In the genomic region with DNA sequence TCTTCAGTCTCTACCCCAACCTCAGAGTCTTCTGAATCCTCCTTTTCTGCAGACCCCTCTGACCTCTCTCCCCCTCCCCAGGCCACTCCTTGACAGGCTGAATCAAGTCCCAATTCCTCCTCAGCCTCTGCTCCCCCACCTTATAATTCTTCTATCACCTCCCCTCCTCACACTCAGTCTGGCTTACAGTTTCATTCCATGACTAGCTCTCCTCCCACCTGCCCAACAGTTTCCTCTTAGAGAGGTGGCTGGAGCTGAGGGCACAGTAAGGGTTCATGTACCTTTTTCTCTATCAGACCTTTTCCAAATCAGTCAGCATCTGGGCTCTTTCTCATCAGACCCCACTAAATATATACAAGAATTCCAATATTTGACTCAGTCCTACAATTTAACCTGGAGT, we compare ENCODE assay signal across 25 cellular contexts. TPM values are rescaled to one million over a fixed set of nuclear protein-coding genes. Genes with fewer than 3 reads are reported as not detected.
"Had no signal": no experiment of that assay in that cellular context is flagged by ENCODE, and none has a peak within 500 bp of the region (broad histone marks: within the 10 kb centered on the region; RNA-seq: fewer than 3 reads in every experiment).

No MANE protein-coding gene starts in this region.

- H3K4me1 ChIP-seq: breast epithelium had no signal

- H3K4me3 ChIP-seq: adrenal gland, breast epithelium had no signal

- H3K36me3 ChIP-seq: adrenal gland, breast epithelium had no signal

- FAIRE-seq: TTC549 had no signal

- DNase-seq: activated CD4-positive, alpha-beta memory T cell treated with anti-CD3 and anti-CD28 coated beads, Interleukin-2, amount 10 ng/mL, durations not matched to agents 7 days and 5 days; activated CD4-positive, alpha-beta T cell treated with anti-CD3 and anti-CD28 coated beads, Interleukin-2, amount 10 ng/mL, durations not matched to agents 7 days and 5 days; activated CD4-positive, CD25-positive, alpha-beta regulatory T cell; activated naive CD4-positive, alpha-beta T cell treated with anti-CD3 and anti-CD28 coated beads, Interleukin-2, amount 50 U/mL, for 16 hours; activated naive CD8-positive, alpha-beta T cell treated with anti-CD3 and anti-CD28 coated beads, Interleukin-2, amount 10 ng/mL, durations not matched to agents 7 days and 5 days; activated T-cell treated with anti-CD3 and anti-CD28 coated beads for 4 hours; activated T-cell treated with anti-CD3 and anti-CD28 coated beads, Interleukin-2, amount 50 U/mL, for 72 hours; adrenal gland; anterior cingulate cortex; caudate nucleus; MV-4-11; NCI-H1092 treated with DMSO at 0.1 percent for 48 hours; NCI-H1417 treated with DMSO at 0.1 percent for 48 hours; NCI-H1694; NCI-H2029; NCI-H524; SHP77 treated with DMSO at 0.1 percent for 48 hours; T-helper 2 cell; T1000 had no signal

- H3K27me3 Mint-ChIP-seq: activated CD4-positive, alpha-beta memory T cell treated with anti-CD3 and anti-CD28 coated beads, Interleukin-2, amount 10 ng/mL, durations not matched to agents 7 days and 5 days; activated CD4-positive, alpha-beta T cell treated with anti-CD3 and anti-CD28 coated beads, Interleukin-2, amount 10 ng/mL, durations not matched to agents 7 days and 5 days; activated naive CD8-positive, alpha-beta T cell treated with anti-CD3 and anti-CD28 coated beads, Interleukin-2, amount 10 ng/mL, durations not matched to agents 7 days and 5 days had no signal

- H3K36me3 Mint-ChIP-seq: activated naive CD8-positive, alpha-beta T cell treated with anti-CD3 and anti-CD28 coated beads, Interleukin-2, amount 10 ng/mL, durations not matched to agents 7 days and 5 days had no signal

- H3K27ac ChIP-seq: adrenal gland, breast epithelium, KMS-11 had no signal

- H3K4me1 Mint-ChIP-seq: activated CD4-positive, alpha-beta T cell treated with anti-CD3 and anti-CD28 coated beads, Interleukin-2, amount 10 ng/mL, durations not matched to agents 7 days and 5 days; activated naive CD8-positive, alpha-beta T cell treated with anti-CD3 and anti-CD28 coated beads, Interleukin-2, amount 10 ng/mL, durations not matched to agents 7 days and 5 days had no signal

- H3K4me2 ChIP-seq: KMS-11 had no signal

- H3K27ac Mint-ChIP-seq: activated CD4-positive, alpha-beta memory T cell treated with anti-CD3 and anti-CD28 coated beads, Interleukin-2, amount 10 ng/mL, durations not matched to agents 7 days and 5 days; activated CD4-positive, alpha-beta T cell treated with anti-CD3 and anti-CD28 coated beads, Interleukin-2, amount 10 ng/mL, durations not matched to agents 7 days and 5 days; activated naive CD8-positive, alpha-beta T cell treated with anti-CD3 and anti-CD28 coated beads, Interleukin-2, amount 10 ng/mL, durations not matched to agents 7 days and 5 days; activated T-cell treated with anti-CD3 and anti-CD28 coated beads, Interleukin-2, amount 50 U/mL, for 72 hours had no signal

- H3K4me3 Mint-ChIP-seq: activated CD4-positive, alpha-beta memory T cell treated with anti-CD3 and anti-CD28 coated beads, Interleukin-2, amount 10 ng/mL, durations not matched to agents 7 days and 5 days; activated CD4-positive, alpha-beta T cell treated with anti-CD3 and anti-CD28 coated beads, Interleukin-2, amount 10 ng/mL, durations not matched to agents 7 days and 5 days; activated naive CD8-positive, alpha-beta T cell treated with anti-CD3 and anti-CD28 coated beads, Interleukin-2, amount 10 ng/mL, durations not matched to agents 7 days and 5 days; activated T-cell treated with anti-CD3 and anti-CD28 coated beads, Interleukin-2, amount 50 U/mL, for 72 hours had no signal

- ATAC-seq: activated T-cell treated with anti-CD3 and anti-CD28 coated beads, Interleukin-2, amount 50 U/mL, for 72 hours had no signal

- H3K9me3 ChIP-seq: adrenal gland, breast epithelium had no signal

- H3K27me3 ChIP-seq: adrenal gland, breast epithelium had no signal

- H3K9me3 Mint-ChIP-seq: activated CD4-positive, alpha-beta memory T cell treated with anti-CD3 and anti-CD28 coated beads, Interleukin-2, amount 10 ng/mL, durations not matched to agents 7 days and 5 days; activated naive CD8-positive, alpha-beta T cell treated with anti-CD3 and anti-CD28 coated beads, Interleukin-2, amount 10 ng/mL, durations not matched to agents 7 days and 5 days; activated T-cell treated with anti-CD3 and anti-CD28 coated beads, Interleukin-2, amount 50 U/mL, for 72 hours had no signal

RNA-seq across cellular contexts. Expression of a gene that starts 14.6 kb away (rescaled TPM):
- total RNA-seq: SK-MEL-5 had no signal

RNA-seq across cellular contexts. Expression of a gene that starts 14.8 kb away (rescaled TPM):
- total RNA-seq: SK-MEL-5 had no signal

RNA-seq across cellular contexts. Expression of a gene that starts 32.9 kb away (rescaled TPM):
- total RNA-seq: activated CD4-positive, alpha-beta memory T cell treated with anti-CD3 and anti-CD28 coated beads, Interleukin-2, amount 10 ng/mL, durations not matched to agents 7 days and 5 days; activated CD4-positive, alpha-beta T cell treated with anti-CD3 and anti-CD28 coated beads, Interleukin-2, amount 10 ng/mL, durations not matched to agents 7 days and 5 days; activated CD8-positive, alpha-beta memory T cell treated with anti-CD3 and anti-CD28 coated beads for 36 hours; activated naive CD8-positive, alpha-beta T cell treated with anti-CD3 and anti-CD28 coated beads, Interleukin-2, amount 10 ng/mL, durations not matched to agents 7 days and 5 days; activated T-cell treated with anti-CD3 and anti-CD28 coated beads, Interleukin-2, amount 50 U/mL, for 72 hours; MCF 10A; SK-MEL-5 had no signal
